ENCODE assay signal across 2 cellular contexts in genomic region chr17:79955167-79955549, GRCh38.
TF ChIP-seq lines count a peak whose summit lies in the region.

No MANE protein-coding gene starts in this region.

TF ChIP-seq in SK-N-SH, 30 proteins besides CTCF, POLR2A, EP300 and RAD21 (continued from another document):
- TF ChIP-seq TAF1 (IDR thresholded peaks at IDR 0.05; ENCODE audit: borderline replicate concordance, low read depth, low read length): no peak
- TF ChIP-seq REST (IDR thresholded peaks at IDR 0.05; ENCODE audit: low read depth, low read length): no peak
- TF ChIP-seq NRF1 (IDR thresholded peaks at IDR 0.05; ENCODE audit: low read depth, low read length): no peak
- no peak for TF ChIP-seq USF1 (IDR thresholded peaks at IDR 0.05; ENCODE audit: borderline replicate concordance, low read depth)
- TF ChIP-seq NFIC (IDR thresholded peaks at IDR 0.05; ENCODE audit: borderline replicate concordance): no peak
- TF ChIP-seq TEAD4 (IDR thresholded peaks at IDR 0.05; ENCODE audit: borderline replicate concordance, insufficient read depth): no peak
- no peak for TF ChIP-seq IRF3 (IDR thresholded peaks at IDR 0.05; ENCODE audit: low read depth, low read length)
- no peak for TF ChIP-seq ZBTB33 (IDR thresholded peaks at IDR 0.05; ENCODE audit: borderline replicate concordance, low read depth)
- TF ChIP-seq MAX (IDR thresholded peaks at IDR 0.05; ENCODE audit: low read depth): no peak
- no peak for TF ChIP-seq FOXJ3 (CRISPR knock-in tag; IDR thresholded peaks at IDR 0.05)
- no peak for TF ChIP-seq SMC3 (IDR thresholded peaks at IDR 0.05; ENCODE audit: low read depth, low read length)
- TF ChIP-seq FOSL2 (IDR thresholded peaks at IDR 0.05; ENCODE audit: borderline replicate concordance, low read depth): no peak
- TF ChIP-seq RFX5 (IDR thresholded peaks at IDR 0.05; ENCODE audit: low read length): no peak

TF ChIP-seq in SK-N-SH treated with all-trans-retinoic acid at 6 μM for 48 hours, 23 proteins besides CTCF, POLR2A, EP300 and RAD21 (continued from another document):
- TF ChIP-seq PATZ1 (CRISPR knock-in tag; IDR thresholded peaks at IDR 0.05; ENCODE audit: borderline replicate concordance) (no peak), ZNF8 (CRISPR knock-in tag; IDR thresholded peaks at IDR 0.05) (no peak), TSHZ2 (CRISPR knock-in tag; IDR thresholded peaks at IDR 0.05) (no peak), ZC3H10 (CRISPR knock-in tag; IDR thresholded peaks at IDR 0.05) (no peak), ZFP30 (CRISPR knock-in tag; IDR thresholded peaks at IDR 0.05) (no peak), CSRNP3 (CRISPR knock-in tag; IDR thresholded peaks at IDR 0.05) (no peak), TCF4 (CRISPR knock-in tag; IDR thresholded peaks at IDR 0.05; ENCODE audit: borderline replicate concordance) (no peak), CREB5 (CRISPR knock-in tag; IDR thresholded peaks at IDR 0.05; ENCODE audit: low read depth) (no peak), ZFP3 (CRISPR knock-in tag; IDR thresholded peaks at IDR 0.05) (no peak)
